In genomic region chr6:53572379-53572778, GRCh38 we compare ENCODE assay signal across 2 cellular contexts. TPM values are rescaled to one million over a fixed set of nuclear protein-coding genes. Genes with fewer than 3 reads are reported as not detected.
DNase-seq lines count a peak whose midpoint lies in the region; FAIRE-seq and TF ChIP-seq lines count a peak whose summit lies in the region.
"Not testable (repeated sequence)": the region's sequence is repeated elsewhere in the genome, so short reads cannot be mapped to it uniquely, and the experiment has no call there.

No MANE protein-coding gene starts in this region.

- peak; percentile 13 for FAIRE-seq in frontal cortex (lab: Jason Lieb, UNC)

- not testable (repeated sequence) for H3K4me1 ChIP-seq in HEK293 (ENCODE audit: control insufficient read depth, insufficient read depth, low read length)

- H3K36me3 ChIP-seq in HEK293 (ENCODE audit: control insufficient read depth in 2 of 2, insufficient read depth in 1 of 2, low read length in 2 of 2) = not testable (repeated sequence)

- H3K4me3 ChIP-seq in HEK293 (ENCODE audit: low read depth, low read length) = not testable (repeated sequence)

- not testable (repeated sequence) for TF ChIP-seq CTCF in HEK293 (tag by site-specific recombination; IDR thresholded peaks at IDR 0.05)

- POLR2A ChIA-PET in HEK293 (lab: Yijun Ruan, JAX) = not testable (repeated sequence)

- not testable (repeated sequence) for H3K9me3 ChIP-seq in HEK293 (ENCODE audit: control insufficient read depth, insufficient read depth, low read depth, low read length)

- CTCF ChIA-PET in HEK293 (lab: Yijun Ruan, JAX) = not testable (repeated sequence)

- not testable (repeated sequence) for H3K27ac ChIP-seq in HEK293 (ENCODE audit: extremely low read depth, low read depth, low read length)

- DNase-seq in frontal cortex (ENCODE audit: low spot score in 2 of 2) = not testable (repeated sequence)

TF ChIP-seq in HEK293, 187 proteins besides CTCF, POLR2A, EP300 and RAD21:
- TF ChIP-seq SCRT2 (tag by site-specific recombination; IDR thresholded peaks at IDR 0.05) = peak; percentile 65; the same call in 1 of the 2 replicates
- peak; percentile 74 for TF ChIP-seq ZNF146 (tag by site-specific recombination; IDR thresholded peaks at IDR 0.05)

RNA-seq across cellular contexts. Expression of gene GCLC, which starts 27.5 kb away (rescaled TPM):
- 15.9 TPM for total RNA-seq in frontal cortex
